6 cellular contexts compared by ENCODE assay signal in the genomic region with DNA sequence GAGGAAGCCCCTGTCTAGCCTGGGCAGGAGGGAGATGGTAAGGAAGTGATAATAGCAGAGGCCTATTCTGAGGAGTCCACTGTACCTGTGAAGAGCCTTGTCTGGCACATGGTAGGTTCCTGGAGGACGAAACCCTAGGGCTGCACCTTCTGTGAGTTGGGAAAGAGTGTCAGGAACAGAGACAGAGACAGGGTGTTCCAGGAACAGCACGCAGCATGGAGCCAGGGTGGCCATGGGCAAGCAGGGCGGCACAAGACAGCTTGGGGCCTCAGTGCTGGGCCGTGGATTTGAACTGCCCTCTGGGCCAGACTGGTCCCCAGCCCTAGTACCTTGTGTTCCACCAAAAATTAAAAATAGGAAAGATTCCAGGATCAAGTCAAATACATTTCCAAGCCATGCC.
"Had no signal": no experiment of that assay in that cellular context is flagged by ENCODE, and none has a peak within 500 bp of the region (broad histone marks: within the 10 kb centered on the region; RNA-seq: fewer than 3 reads in every experiment).

No MANE protein-coding gene starts in this region.

- H3K36me3 Mint-ChIP-seq: IgD-negative memory B cell had no signal

- H2AFZ ChIP-seq: GM23338 had no signal

- H3K27me3 Mint-ChIP-seq: IgD-negative memory B cell had no signal

- ATAC-seq: HepG2 had no signal

- H3K27ac ChIP-seq: HL-60 had no signal

- H3K4me1 Mint-ChIP-seq: GM23338, IgD-negative memory B cell had no signal

- H3K27ac Mint-ChIP-seq: GM23338, H9, IgD-negative memory B cell had no signal

- H3K4me2 ChIP-seq: GM23338 had no signal

- DNase-seq: H9, HCEC 1CT had no signal

- H3K4me3 Mint-ChIP-seq: GM23338, H9, IgD-negative memory B cell had no signal

- H3K4me3 ChIP-seq: GM23338 had no signal
